14 cellular contexts compared by ENCODE assay signal in the genomic region with DNA sequence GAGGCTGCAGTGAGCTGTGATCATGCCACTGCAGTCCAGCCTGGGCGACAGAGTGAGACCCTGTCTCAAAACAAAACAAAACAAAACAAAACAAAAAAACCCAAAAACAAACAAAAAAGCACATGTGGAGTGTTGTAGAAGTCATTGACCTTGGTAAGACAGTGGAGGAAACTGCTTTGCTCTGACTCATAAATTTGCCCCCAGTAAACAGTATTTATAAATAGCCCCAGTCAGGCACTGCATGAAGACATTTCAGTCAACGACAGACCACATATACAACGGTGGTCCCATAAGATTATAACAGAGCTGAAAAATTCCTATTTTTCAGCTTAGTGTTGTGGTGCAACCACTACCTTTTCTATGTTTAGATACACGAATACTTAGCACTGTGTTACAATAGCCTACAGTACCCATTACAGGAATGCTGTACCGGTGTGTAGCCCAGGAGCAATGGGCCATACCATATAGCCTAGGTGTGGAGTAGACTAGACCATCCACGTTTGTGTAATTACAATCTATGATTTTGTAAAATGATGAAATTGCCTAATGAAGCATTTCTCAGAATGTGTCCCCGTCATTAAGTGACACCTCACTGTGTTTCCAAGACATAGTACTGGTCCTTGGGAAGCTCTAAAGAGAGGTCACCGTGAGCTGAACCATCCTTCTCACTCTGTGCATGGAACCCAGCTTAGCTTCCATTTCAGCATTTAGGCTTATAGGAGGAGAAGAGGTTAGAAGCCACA. TPM values are rescaled to one million over a fixed set of nuclear protein-coding genes. Genes with fewer than 3 reads are reported as not detected.
DNase-seq lines count a peak whose midpoint lies in the region; ATAC-seq and TF ChIP-seq lines count a peak whose summit lies in the region.
"Had no signal": no experiment of that assay in that cellular context is flagged by ENCODE, and none has a peak within 500 bp of the region (broad histone marks: within the 10 kb centered on the region; RNA-seq: fewer than 3 reads in every experiment).

No MANE protein-coding gene starts in this region.

- no peak for ATAC-seq in left cardiac atrium
- ATAC-seq in body of pancreas = no peak
- no peak for ATAC-seq in GM18868 (IDR thresholded peaks at IDR 0.05; ENCODE audit: unreplicated experiment)

- H3K9me3 Mint-ChIP-seq in HFFc6 = no peaks in the 10 kb centered on the region

- H3K9me3 ChIP-seq in left ventricle myocardium inferior (replicated peaks) = no peaks in the 10 kb centered on the region
- no peaks in the 10 kb centered on the region for H3K9me3 ChIP-seq in stomach
- no peaks in the 10 kb centered on the region for H3K9me3 ChIP-seq in body of pancreas

- no peak overlapping the region for H3K27ac Mint-ChIP-seq in HFFc6

- WGBS in stomach, 5 donors = 75 to 85% (median 81%) methylated on average over 8 of the region's 8 CpGs
- 52 to 61% methylated on average over 8 of the region's 8 CpGs for WGBS in body of pancreas, 2 donors

- peaks cover 3% of the 10 kb centered on the region for H3K27me3 Mint-ChIP-seq in HFFc6 (ENCODE audit: insufficient read depth)

- H3K27me3 ChIP-seq in left ventricle myocardium inferior (ENCODE audit: low read depth) (no peaks in the 10 kb centered on the region), stomach (no peaks in the 10 kb centered on the region), body of pancreas (no peaks in the 10 kb centered on the region)

- no peak for DNase-seq in left ventricle myocardium inferior
- DNase-seq in left cardiac atrium = no peak
- no peak for DNase-seq in NB4 (ENCODE audit: low read depth)
- no peak for DNase-seq in coronary artery (ENCODE audit: low spot score)
- DNase-seq in stomach = no peak
- DNase-seq in body of pancreas = no peak
- DNase-seq in HFFc6 = no peak
- DNase-seq: AML-193; DND-41; H7; NCI-H446; stimulated activated CD4-positive, alpha-beta T cell treated with anti-CD3 and anti-CD28 coated beads, Interleukin-4, amount 100 ng/mL, for 1 hour; stimulated activated naive CD4-positive, alpha-beta T cell had no signal

- TF ChIP-seq POLR2A in NB4 (IDR thresholded peaks at IDR 0.05; ENCODE audit: extremely low read depth, insufficient read length) (no peak), stomach (IDR thresholded peaks at IDR 0.05) (no peak), body of pancreas (IDR thresholded peaks at IDR 0.05) (no peak)

- no peaks in the 10 kb centered on the region for H3K36me3 ChIP-seq in left ventricle myocardium inferior
- H3K36me3 ChIP-seq in stomach = no peaks in the 10 kb centered on the region
- H3K36me3 ChIP-seq in body of pancreas (replicated peaks in 1 of 2; ENCODE audit: insufficient read depth in 1 of 2, low read depth in 2 of 2) = no peaks in the 10 kb centered on the region

- intact Hi-C loops in left ventricle myocardium inferior (cut with micrococcal nuclease) = no loop called here
- intact Hi-C loops in left cardiac atrium (cut with DNase I) = no loop called here
- intact Hi-C loops in stomach (cut with DNase I; ENCODE audit: low total_unique reads) = no loop called here
- intact Hi-C loops in body of pancreas (cut with DNase I) = no loop called here

- peaks cover 15% of the 10 kb centered on the region for H3K4me1 Mint-ChIP-seq in HFFc6 (ENCODE audit: low read depth)

- H3K4me1 ChIP-seq in left ventricle myocardium inferior (peaks cover 45% of the 10 kb centered on the region), stomach (peaks cover 0 to 26% (median 8%) of the 10 kb centered on the region in 4 donors), body of pancreas (peaks cover 5% of the 10 kb centered on the region)

- no peak for TF ChIP-seq CTCF in left ventricle myocardium inferior (IDR thresholded peaks at IDR 0.05; ENCODE audit: borderline replicate concordance)
- no peak for TF ChIP-seq CTCF in NB4 (IDR thresholded peaks at IDR 0.05; ENCODE audit: low read depth, low read length)
- TF ChIP-seq CTCF in coronary artery (IDR thresholded peaks at IDR 0.05) = no peak
- TF ChIP-seq CTCF in stomach (IDR thresholded peaks at IDR 0.05) = no peak
- no peak for TF ChIP-seq CTCF in body of pancreas (IDR thresholded peaks at IDR 0.05)
- no peak for TF ChIP-seq CTCF in HFFc6 (IDR thresholded peaks at IDR 0.05)

- TF ChIP-seq EP300 in stomach (IDR thresholded peaks at IDR 0.05) = no peak

- peak overlapping the region; percentile 61 for H3K27ac ChIP-seq in left ventricle myocardium inferior (replicated peaks)
- H3K27ac ChIP-seq in coronary artery = peak overlapping the region in 1 of 2 donors; percentile 22
- peak overlapping the region in 2 of 5 donors; percentile 8 to 66 for H3K27ac ChIP-seq in stomach
- H3K27ac ChIP-seq in body of pancreas = no peak overlapping the region

- H3K4me3 ChIP-seq in left ventricle myocardium inferior (peak overlapping the region; percentile 27), NB4 (ENCODE audit: low read depth, low read length) (peak overlapping the region; percentile 95), coronary artery (peak overlapping the region; percentile 41), stomach (peak overlapping the region in 3 of 4 donors; percentile 28 to 41 (median 32)), body of pancreas (no peak overlapping the region)

- H3K36me3 Mint-ChIP-seq in HFFc6 (ENCODE audit: low read depth) = no peaks in the 10 kb centered on the region

- no peak overlapping the region for H3K4me3 Mint-ChIP-seq in HFFc6

RNA-seq across cellular contexts. Expression of a gene that starts 1.1 kb away (rescaled TPM):
- total RNA-seq in left ventricle myocardium inferior (0.52 TPM), left cardiac atrium (1 to 10 TPM in 1 of 2 donors, under 1 TPM in 1; 0.44 to 1.7 TPM), stomach (under 1 TPM in 3 of 5 donors, not detected in 2; under 0.01 to 0.37 (median 0.29) TPM), body of pancreas (under 1 TPM in 1 of 2 donors, not detected in 1; 0.52 TPM)
- polyA plus RNA-seq in stomach = 1 to 10 TPM in 1 of 3 donors, under 1 TPM in 2; 0.73 to 1.2 (median 0.92) TPM
- total RNA-seq in HFFc6 (2021; fragmentation: NEBNext Ultra II Directional; extraction: Animal tissue kit (Norgen Biotek cat#: 25700)) = not detected

RNA-seq across cellular contexts. Expression of a gene that starts 44.0 kb away (rescaled TPM):
- total RNA-seq in left ventricle myocardium inferior = 21.6 TPM
- 10 to 100 TPM; 12.7 to 19.3 TPM for total RNA-seq in left cardiac atrium
- 10 to 100 TPM in 3 of 5 donors, 1 to 10 TPM in 2; 1.2 to 48.2 (median 13.0) TPM for total RNA-seq in stomach
- 1 to 10 TPM; 7.5 to 9.6 (median 9.2) TPM for polyA plus RNA-seq in stomach
- 10 to 100 TPM in 1 of 2 donors, 1 to 10 TPM in 1; 6.3 to 12.2 TPM for total RNA-seq in body of pancreas
- total RNA-seq in HFFc6 (2021; fragmentation: NEBNext Ultra II Directional; extraction: Animal tissue kit (Norgen Biotek cat#: 25700)) = 10 to 100 TPM; 13.3 to 17.4 (median 15.6) TPM

Comparison
In these comparisons a context has a peak if more than half of its experiments do, and no peak if none do; other contexts are left out.
1. H3K4me3 ChIP-seq: peak in left ventricle myocardium inferior (single experiment), NB4 (single experiment), coronary artery (single experiment) and stomach (3 of 4); none in body of pancreas (0 of 2).